ENCODE assay signal across 2 cellular contexts in genomic region chr7:73829921-73830617, GRCh38.
TF ChIP-seq lines count a peak whose summit lies in the region.

No MANE protein-coding gene starts in this region.

TF ChIP-seq in SK-N-SH, 30 proteins besides CTCF, POLR2A, EP300 and RAD21 (continued from another document):
- TF ChIP-seq EZH2phosphoT487 (IDR thresholded peaks at IDR 0.05; ENCODE audit: borderline replicate concordance, low read depth) (no peak), RCOR1 (IDR thresholded peaks at IDR 0.05; ENCODE audit: low read length) (no peak), POLR2AphosphoS5 (IDR thresholded peaks at IDR 0.05; ENCODE audit: low read depth, low read length) (no peak), TCF12 (IDR thresholded peaks at IDR 0.05) (no peak), NRF1 (IDR thresholded peaks at IDR 0.05; ENCODE audit: low read depth, low read length) (no peak), PBX3 (IDR thresholded peaks at IDR 0.05) (no peak), CHD2 (IDR thresholded peaks at IDR 0.05; ENCODE audit: low read length, partially characterized antibody) (no peak), YY1 (IDR thresholded peaks at IDR 0.05; ENCODE audit: low read depth) (no peak), REST (IDR thresholded peaks at IDR 0.05; ENCODE audit: low read depth, low read length) (no peak), RFX5 (IDR thresholded peaks at IDR 0.05; ENCODE audit: low read length) (no peak), TAF1 (IDR thresholded peaks at IDR 0.05; ENCODE audit: borderline replicate concordance, low read depth, low read length) (no peak)

TF ChIP-seq in SK-N-SH treated with all-trans-retinoic acid at 6 μM for 48 hours, 23 proteins besides CTCF, POLR2A, EP300 and RAD21 (continued from another document):
- TF ChIP-seq CSRNP3 (CRISPR knock-in tag; IDR thresholded peaks at IDR 0.05) (no peak), TOX (CRISPR knock-in tag; IDR thresholded peaks at IDR 0.05; ENCODE audit: borderline replicate concordance) (no peak), POU6F1 (CRISPR knock-in tag; IDR thresholded peaks at IDR 0.05; ENCODE audit: borderline replicate concordance, low read depth) (no peak), ZC3H10 (CRISPR knock-in tag; IDR thresholded peaks at IDR 0.05) (no peak), BACH2 (CRISPR knock-in tag; IDR thresholded peaks at IDR 0.05; ENCODE audit: borderline replicate concordance) (no peak), ZFP30 (CRISPR knock-in tag; IDR thresholded peaks at IDR 0.05) (no peak)
- TF ChIP-seq, protein P1, sequence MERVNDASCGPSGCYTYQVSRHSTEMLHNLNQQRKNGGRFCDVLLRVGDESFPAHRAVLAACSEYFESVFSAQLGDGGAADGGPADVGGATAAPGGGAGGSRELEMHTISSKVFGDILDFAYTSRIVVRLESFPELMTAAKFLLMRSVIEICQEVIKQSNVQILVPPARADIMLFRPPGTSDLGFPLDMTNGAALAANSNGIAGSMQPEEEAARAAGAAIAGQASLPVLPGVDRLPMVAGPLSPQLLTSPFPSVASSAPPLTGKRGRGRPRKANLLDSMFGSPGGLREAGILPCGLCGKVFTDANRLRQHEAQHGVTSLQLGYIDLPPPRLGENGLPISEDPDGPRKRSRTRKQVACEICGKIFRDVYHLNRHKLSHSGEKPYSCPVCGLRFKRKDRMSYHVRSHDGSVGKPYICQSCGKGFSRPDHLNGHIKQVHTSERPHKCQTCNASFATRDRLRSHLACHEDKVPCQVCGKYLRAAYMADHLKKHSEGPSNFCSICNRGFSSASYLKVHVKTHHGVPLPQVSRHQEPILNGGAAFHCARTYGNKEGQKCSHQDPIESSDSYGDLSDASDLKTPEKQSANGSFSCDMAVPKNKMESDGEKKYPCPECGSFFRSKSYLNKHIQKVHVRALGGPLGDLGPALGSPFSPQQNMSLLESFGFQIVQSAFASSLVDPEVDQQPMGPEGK (CRISPR knock-in tag; IDR thresholded peaks at IDR 0.05; ENCODE audit: borderline replicate concordance), result no peak
TF ChIP-seq in SK-N-SH treated with all-trans-retinoic acid at 6 μM for 48 hours: peak in this region for 0.
